8 cellular contexts compared by ENCODE assay signal in the genomic region with DNA sequence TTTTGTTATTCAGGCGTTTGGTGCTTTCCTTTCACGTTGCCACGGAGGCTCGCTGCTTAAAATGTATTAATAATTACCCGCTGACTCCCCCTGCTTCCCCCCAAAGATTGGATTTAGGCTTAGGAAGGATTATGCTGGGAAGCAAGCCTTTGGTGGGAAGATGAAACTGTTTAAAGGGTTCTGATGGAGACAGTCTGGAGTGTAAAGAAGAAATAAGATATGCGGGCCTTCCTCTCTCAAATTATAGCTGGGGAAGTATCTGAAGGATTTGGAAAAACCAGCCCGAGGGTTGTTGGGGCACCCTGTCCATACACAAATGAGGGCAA. TPM values are rescaled to one million over a fixed set of nuclear protein-coding genes. Genes with fewer than 3 reads are reported as not detected.
DNase-seq lines count a peak whose midpoint lies in the region; ATAC-seq and TF ChIP-seq lines count a peak whose summit lies in the region.

No MANE protein-coding gene starts in this region.

- no peak for DNase-seq in T-helper 2 cell treated with Interferon-gamma antibody and Interleukin-4, amounts not matched to agents 5 μg/mL and 100 μg/mL, for 36 hours (ENCODE audit: low spot score)
- DNase-seq in T-helper 2 cell (no peak), adrenal gland (no peak), left lung (no peak), superior temporal gyrus (ENCODE audit: extremely low spot score) (peak; percentile 22), NCI-H2227 treated with DMSO at 0.1 percent for 48 hours (lab: John Stamatoyannopoulos, UW) (no peak), GM19238 (ENCODE audit: insufficient read length, low spot score) (no peak)

- no peak for ATAC-seq in left lung
- no peak for ATAC-seq in GM21723 (IDR thresholded peaks at IDR 0.05; ENCODE audit: unreplicated experiment)

- H3K4me1 ChIP-seq in adrenal gland (replicated peaks in 1 of 2) (peaks cover 9 to 32% of the 10 kb centered on the region in 2 donors), left lung (peaks cover 14 to 52% of the 10 kb centered on the region in 2 donors)

- H3K27me3 ChIP-seq in adrenal gland (no peaks in the 10 kb centered on the region), left lung (no peaks in the 10 kb centered on the region)

- peaks cover 37% of the 10 kb centered on the region for H3K4me1 Mint-ChIP-seq in T-helper 2 cell treated with Interferon-gamma antibody and Interleukin-4, amounts not matched to agents 5 μg/mL and 100 μg/mL, for 36 hours (ENCODE audit: low read depth)

- peak overlapping the region in 2 of 5 donors; percentile 82 to 83 for H3K27ac ChIP-seq in adrenal gland
- H3K27ac ChIP-seq in left lung, result peak overlapping the region in 1 of 2 donors; percentile 77

- H3K27ac Mint-ChIP-seq in T-helper 2 cell treated with Interferon-gamma antibody and Interleukin-4, amounts not matched to agents 5 μg/mL and 100 μg/mL, for 36 hours, result peak overlapping the region; percentile 78

- intact Hi-C loops in adrenal gland (cut with DNase I), result loop anchor here (10.0 kb wide), 3 partner anchors 67 to 137 kb away; no protein-coding TSS in a partner anchor
- intact Hi-C loops in left lung (cut with DNase I), result loop anchor here in 1 of 2 donors (10.0 kb wide), 1 partner anchor 137 kb away; no protein-coding TSS in a partner anchor

- TF ChIP-seq CTCF in adrenal gland (IDR thresholded peaks at IDR 0.05), result no peak
- no peak for TF ChIP-seq CTCF in left lung (IDR thresholded peaks at IDR 0.05)

- no peaks in the 10 kb centered on the region for H3K36me3 Mint-ChIP-seq in T-helper 2 cell treated with Interferon-gamma antibody and Interleukin-4, amounts not matched to agents 5 μg/mL and 100 μg/mL, for 36 hours (ENCODE audit: low read depth)

- no peaks in the 10 kb centered on the region for H3K36me3 ChIP-seq in adrenal gland (replicated peaks in 1 of 2)
- H3K36me3 ChIP-seq in left lung, result no peaks in the 10 kb centered on the region

- H3K9me3 ChIP-seq in adrenal gland (replicated peaks in 1 of 3), result no peaks in the 10 kb centered on the region
- no peaks in the 10 kb centered on the region for H3K9me3 ChIP-seq in left lung

- no peak for TF ChIP-seq POLR2A in adrenal gland (IDR thresholded peaks at IDR 0.05)

- H3K27me3 Mint-ChIP-seq in T-helper 2 cell treated with Interferon-gamma antibody and Interleukin-4, amounts not matched to agents 5 μg/mL and 100 μg/mL, for 36 hours (ENCODE audit: low read depth), result no peaks in the 10 kb centered on the region

- H3K9me3 Mint-ChIP-seq in T-helper 2 cell treated with Interferon-gamma antibody and Interleukin-4, amounts not matched to agents 5 μg/mL and 100 μg/mL, for 36 hours, result no peaks in the 10 kb centered on the region

- 8 to 15% (median 10%) methylated on average over 7 of the region's 7 CpGs for WGBS in adrenal gland, 4 donors

- H3K4me3 Mint-ChIP-seq in T-helper 2 cell treated with Interferon-gamma antibody and Interleukin-4, amounts not matched to agents 5 μg/mL and 100 μg/mL, for 36 hours, result peak overlapping the region; percentile 86

- H3K4me3 ChIP-seq in adrenal gland (peak overlapping the region; percentile 71 to 91 (median 87)), left lung (peak overlapping the region; percentile 74 to 87)

RNA-seq across cellular contexts. Expression of a gene that starts 1.1 kb away (rescaled TPM):
- total RNA-seq in adrenal gland, result 10 to 100 TPM; 16.0 to 50.4 (median 38.5) TPM
- 10 to 100 TPM; 38.0 to 45.0 (median 39.1) TPM for polyA plus RNA-seq in adrenal gland
- total RNA-seq in left lung, result 10 to 100 TPM; 35.0 to 47.5 TPM
